In genomic region chr11:316031-316701, GRCh38 we compare ENCODE assay signal across 7 cellular contexts. TPM values are rescaled to one million over a fixed set of nuclear protein-coding genes. Genes with fewer than 3 reads are reported as not detected.
DNase-seq lines count a peak whose midpoint lies in the region; ATAC-seq, FAIRE-seq and TF ChIP-seq lines count a peak whose summit lies in the region.
"Had no signal": no experiment of that assay in that cellular context is flagged by ENCODE, and none has a peak within 500 bp of the region (broad histone marks: within the 10 kb centered on the region; RNA-seq: fewer than 3 reads in every experiment).

No MANE protein-coding gene starts in this region.

- SMC1A ChIA-PET in GM12878 (lab: Charles Lee; ENCODE audit: uncharacterized antibody, unreplicated experiment) = interaction anchor here (0.9 to 4.0 kb wide), 6 partner anchors 10 to 66 kb away, joined by 3 to 42 read pairs (median 12); no protein-coding TSS in a partner anchor

- BruUV-seq in GM12878 (replicated peaks; lab: Mats Ljungman, UMichigan) = no TSS peak

- peak overlapping the region; percentile 98 for H3K27ac ChIP-seq in GM12878 (ENCODE audit: control insufficient read depth, insufficient read depth)

- no peaks in the 10 kb centered on the region for H3K9me3 Mint-ChIP-seq in natural killer cell

- POLR2A ChIA-PET in GM12878 (lab: Charles Lee) = interaction anchor here (0.6 to 4.5 kb wide), 10 partner anchors 8 to 109 kb away, joined by 3 to 45 read pairs (median 6); partner anchors contain the start of genes BET1L and RIC8A

- H3K4me2 ChIP-seq in GM12878 (ENCODE audit: control insufficient read depth, insufficient read depth) = peak overlapping the region; percentile 97

- ATAC-seq in GM12878 (no peak), natural killer cell (no peak), HG02973 (IDR thresholded peaks at IDR 0.05; ENCODE audit: unreplicated experiment) (no peak)

- H3K4me1 Mint-ChIP-seq in natural killer cell = peaks cover 64 to 65% of the 10 kb centered on the region in 2 donors

- H2AFZ ChIP-seq in GM12878 (ENCODE audit: control insufficient read depth, low read depth, low read length) = no peak overlapping the region

- DNase-seq in GM12878 (ENCODE audit: low read depth, low spot score) (no peak), natural killer cell (no peak), NOMO-1 (lab: John Stamatoyannopoulos, UW; ENCODE audit: unreplicated experiment in 2 of 2) (no peak)
- DNase-seq in stimulated activated naive CD4-positive, alpha-beta T cell treated with Interleukin-2 at 50 U/mL for 16 hours (lab: John Stamatoyannopoulos, UW) = no peak

- no peak for FAIRE-seq in GM12878 (lab: Jason Lieb, UNC)

- no peaks in the 10 kb centered on the region for H3K9me3 ChIP-seq in GM12878 (replicated peaks; ENCODE audit: control insufficient read depth, insufficient read depth, low read length)

- in situ Hi-C loops in GM12878 (cut with MboI) = no loop called here

- no peaks in the 10 kb centered on the region for H3K36me3 Mint-ChIP-seq in natural killer cell

- WGBS in GM12878 (ENCODE audit: insufficient coverage, insufficient replicate concordance, low lambda C conversion rate, missing lambda C conversion rate) = 71% methylated on average over 64 of the region's 64 CpGs

- no peak for TF ChIP-seq RAD21 in GM12878 (IDR thresholded peaks at IDR 0.05; ENCODE audit: insufficient read depth, low read depth, low read length)

- H4K20me1 ChIP-seq in GM12878 (ENCODE audit: control insufficient read depth, insufficient read depth) = no peaks in the 10 kb centered on the region

- TF ChIP-seq POLR2A in GM12878 (IDR thresholded peaks at IDR 0.05; ENCODE audit: low read depth, low read length) = peak; percentile 70

- TF ChIP-seq EP300 in GM12878 (IDR thresholded peaks at IDR 0.05; ENCODE audit: borderline replicate concordance in 1 of 2, control insufficient read depth in 1 of 2, low read depth in 2 of 2, low read length in 2 of 2) = no peak

- peak overlapping the region; percentile 98 to 99 for H3K27ac Mint-ChIP-seq in natural killer cell

- H3K36me3 ChIP-seq in GM12878 (ENCODE audit: control insufficient read depth in 2 of 2, insufficient read depth in 2 of 2, low read length in 1 of 2) = peaks cover 2 to 5% of the 10 kb centered on the region in 2 experiments; a peak in 3 of 4 replicates

- intact Hi-C loops in GM12878 (cut with micrococcal nuclease; ENCODE audit: unreplicated experiment) (no loop called here), natural killer cell (cut with micrococcal nuclease) (loop anchor here (2.0 kb wide), 1 partner anchor 35 kb away; no protein-coding TSS in a partner anchor)

- H3K4me3 Mint-ChIP-seq in natural killer cell = peak overlapping the region; percentile 95

- CTCF ChIA-PET in GM12878 (lab: Yijun Ruan, JAX) = interaction anchor here (0.9 to 3.7 kb wide), 8 partner anchors 10 to 132 kb away, joined by 5 to 43 read pairs (median 10); partner anchors contain the start of gene IFITM2

- RAD21 ChIA-PET in GM12878 (lab: Charles Lee; ENCODE audit: unreplicated experiment) = interaction anchor here (1.1 to 4.5 kb wide), 7 partner anchors 11 to 66 kb away, joined by 3 to 46 read pairs (median 7); no protein-coding TSS in a partner anchor

- TF ChIP-seq CTCF in GM12878 (IDR thresholded peaks at IDR 0.05 in 2 of 3, conservative IDR thresholded peaks at IDR 0.05 in 1 of 3; ENCODE audit: control insufficient read depth in 2 of 3, extremely low read depth in 1 of 3, insufficient read depth in 1 of 3, low read depth in 3 of 3, low read length in 3 of 3) (no peak), natural killer cell (IDR thresholded peaks at IDR 0.05) (no peak)

- H3K4me3 ChIP-seq in GM08714 (ENCODE audit: low read length) (peak overlapping the region; percentile 90; the same call in 1 of the 2 replicates), GM12878 (peak overlapping the region; percentile 87)

- H3K27me3 ChIP-seq in GM12878 (replicated peaks in 1 of 2; ENCODE audit: control insufficient read depth in 2 of 2, insufficient read depth in 2 of 2, low read length in 1 of 2) = no peaks in the 10 kb centered on the region; a peak in 1 of 4 replicates

- H3K79me2 ChIP-seq in GM12878 (ENCODE audit: control insufficient read depth, insufficient read depth, low read length) = peaks cover 66% of the 10 kb centered on the region

- peak overlapping the region; percentile 99 for H3K9ac ChIP-seq in GM12878 (ENCODE audit: control insufficient read depth, insufficient read depth, low read length)

- H3K27me3 Mint-ChIP-seq in natural killer cell (ENCODE audit: low read depth in 2 of 2) = no peaks in the 10 kb centered on the region

- H3K4me1 ChIP-seq in GM12878 (ENCODE audit: control insufficient read depth, insufficient read depth, low read length) = peaks cover 15% of the 10 kb centered on the region

RNA-seq across cellular contexts. Expression of gene IFITM1, which starts 2.3 kb away (rescaled TPM):
- total RNA-seq in GM12878 (2013; cell fraction: nucleolus; rRNA removed) = 166 and 177 TPM in 2 replicates
- total RNA-seq in GM12878 (2014; rRNA removed) (543 and 574 TPM in 2 replicates), GM12878 (2014; rRNA removed; fragmentation: Illumina TruSeq; extraction: Trizol) (485 and 549 TPM in 2 replicates), GM12878 (2021) (396 and 453 TPM in 2 replicates), natural killer cell (100 to 1,000 TPM; 540 to 809 (median 710) TPM)
- 839 TPM for polyA plus RNA-seq in GM12878 (2011; ENCODE audit: low read depth)
- polyA plus RNA-seq in GM12878 (2011; rRNA removed) (240 and 671 TPM in 2 replicates), GM12878 (2014; fragmentation: Illumina TruSeq; extraction: Trizol) (491 and 1,007 TPM in 2 replicates), GM12878 (2014; fragmentation: Nextera tagmentation; extraction: Ambion mirVana) (1,000 to 10,000 TPM; 1,771 to 2,788 TPM), GM12878 (2014; rRNA removed) (864 and 887 TPM in 2 replicates), GM12878 (2016; fragmentation: Nextera tagmentation; extraction: Ambion mirVana) (100 to 1,000 TPM; 456 to 479 TPM)
- polyA plus RNA-seq in GM12878 (2011; cell fraction: cytosol; rRNA removed) = 1,141 and 1,225 TPM in 2 replicates
- polyA plus RNA-seq in GM12878 (2011; cell fraction: nucleus; rRNA removed) = 403 and 488 TPM in 2 replicates
- 758 and 904 TPM in 2 replicates for polyA plus RNA-seq in GM12878 (2012)
- polyA minus RNA-seq in GM12878 (2011; rRNA and poly(A)+ RNA removed) = 804 and 1,098 TPM in 2 replicates
- polyA minus RNA-seq in GM12878 (2011; cell fraction: cytosol; rRNA and poly(A)+ RNA removed) = 178 and 190 TPM in 2 replicates
- 183 and 217 TPM in 2 replicates for polyA minus RNA-seq in GM12878 (2011; cell fraction: nucleus; rRNA and poly(A)+ RNA removed)

RNA-seq across cellular contexts. Expression of gene IFITM3, which starts 4.5 kb away (rescaled TPM):
- 0.61 TPM in 1 of 2 replicates, not detected in the other for total RNA-seq in GM12878 (2013; cell fraction: nucleolus; rRNA removed)
- total RNA-seq in GM12878 (2014; rRNA removed) (0.33 and 1.3 TPM in 2 replicates), GM12878 (2014; rRNA removed; fragmentation: Illumina TruSeq; extraction: Trizol) (0.54 and 0.88 TPM in 2 replicates), GM12878 (2021) (2.5 and 3.0 TPM in 2 replicates), natural killer cell (100 to 1,000 TPM in 1 of 3 donors, 10 to 100 TPM in 2; 64.0 to 165 (median 93.6) TPM)
- 2.3 TPM for polyA plus RNA-seq in GM12878 (2011; ENCODE audit: low read depth)
- polyA plus RNA-seq in GM12878 (2011; rRNA removed) (0.58 and 0.98 TPM in 2 replicates), GM12878 (2014; fragmentation: Illumina TruSeq; extraction: Trizol) (1.5 TPM in 1 of 2 replicates, not detected in the other), GM12878 (2014; fragmentation: Nextera tagmentation; extraction: Ambion mirVana) (1 to 10 TPM; 2.1 to 2.3 TPM), GM12878 (2014; rRNA removed) (0.77 and 1.8 TPM in 2 replicates), GM12878 (2016; fragmentation: Nextera tagmentation; extraction: Ambion mirVana) (1 to 10 TPM; 2.2 to 3.6 TPM)
- 0.54 and 1.2 TPM in 2 replicates for polyA plus RNA-seq in GM12878 (2011; cell fraction: cytosol; rRNA removed)
- polyA plus RNA-seq in GM12878 (2011; cell fraction: nucleus; rRNA removed) = 1.2 and 1.6 TPM in 2 replicates
- polyA plus RNA-seq in GM12878 (2012) = 2.1 and 2.4 TPM in 2 replicates
- polyA minus RNA-seq in GM12878 (2011; rRNA and poly(A)+ RNA removed) = not detected in 2 replicates
- polyA minus RNA-seq in GM12878 (2011; cell fraction: cytosol; rRNA and poly(A)+ RNA removed) = 3.7 and 7.7 TPM in 2 replicates
- polyA minus RNA-seq in GM12878 (2011; cell fraction: nucleus; rRNA and poly(A)+ RNA removed) = 0.97 and 1.3 TPM in 2 replicates

RNA-seq across cellular contexts. Expression of gene IFITM2, which starts 8.6 kb away (rescaled TPM):
- 32.0 and 32.3 TPM in 2 replicates for total RNA-seq in GM12878 (2013; cell fraction: nucleolus; rRNA removed)
- total RNA-seq in GM12878 (2014; rRNA removed) (267 and 271 TPM in 2 replicates), GM12878 (2014; rRNA removed; fragmentation: Illumina TruSeq; extraction: Trizol) (295 and 327 TPM in 2 replicates), GM12878 (2021) (676 and 768 TPM in 2 replicates), natural killer cell (1,000 to 10,000 TPM; 1,080 to 1,421 (median 1,273) TPM)
- 582 TPM for polyA plus RNA-seq in GM12878 (2011; ENCODE audit: low read depth)
- polyA plus RNA-seq in GM12878 (2011; rRNA removed) (116 and 205 TPM in 2 replicates), GM12878 (2014; fragmentation: Illumina TruSeq; extraction: Trizol) (422 and 741 TPM in 2 replicates), GM12878 (2014; fragmentation: Nextera tagmentation; extraction: Ambion mirVana) (1,000 to 10,000 TPM; 2,669 to 3,672 TPM), GM12878 (2014; rRNA removed) (611 and 755 TPM in 2 replicates), GM12878 (2016; fragmentation: Nextera tagmentation; extraction: Ambion mirVana) (100 to 1,000 TPM; 707 to 829 TPM)
- 159 and 247 TPM in 2 replicates for polyA plus RNA-seq in GM12878 (2011; cell fraction: cytosol; rRNA removed)
- 40.7 and 48.7 TPM in 2 replicates for polyA plus RNA-seq in GM12878 (2011; cell fraction: nucleus; rRNA removed)
- 605 and 961 TPM in 2 replicates for polyA plus RNA-seq in GM12878 (2012)
- 67.7 and 77.6 TPM in 2 replicates for polyA minus RNA-seq in GM12878 (2011; rRNA and poly(A)+ RNA removed)
- 83.9 and 93.5 TPM in 2 replicates for polyA minus RNA-seq in GM12878 (2011; cell fraction: cytosol; rRNA and poly(A)+ RNA removed)
- 31.3 and 51.8 TPM in 2 replicates for polyA minus RNA-seq in GM12878 (2011; cell fraction: nucleus; rRNA and poly(A)+ RNA removed)

RNA-seq across cellular contexts. Expression of gene IFITM5, which starts 16.8 kb away (rescaled TPM):
- total RNA-seq in GM12878 (2013; cell fraction: nucleolus; rRNA removed) = not detected in 2 replicates
- total RNA-seq in GM12878 (2014; rRNA removed) (not detected in 2 replicates), GM12878 (2014; rRNA removed; fragmentation: Illumina TruSeq; extraction: Trizol) (not detected in 2 replicates), GM12878 (2021) (not detected in 2 replicates), natural killer cell (not detected)
- polyA plus RNA-seq in GM12878 (2011; ENCODE audit: low read depth) = not detected
- polyA plus RNA-seq in GM12878 (2011; rRNA removed) (not detected in 2 replicates), GM12878 (2014; fragmentation: Illumina TruSeq; extraction: Trizol) (not detected in 2 replicates), GM12878 (2014; fragmentation: Nextera tagmentation; extraction: Ambion mirVana) (not detected), GM12878 (2014; rRNA removed) (not detected in 2 replicates), GM12878 (2016; fragmentation: Nextera tagmentation; extraction: Ambion mirVana) (not detected)
- not detected in 2 replicates for polyA plus RNA-seq in GM12878 (2011; cell fraction: cytosol; rRNA removed)
- not detected in 2 replicates for polyA plus RNA-seq in GM12878 (2011; cell fraction: nucleus; rRNA removed)
- not detected in 2 replicates for polyA plus RNA-seq in GM12878 (2012)
- not detected in 2 replicates for polyA minus RNA-seq in GM12878 (2011; rRNA and poly(A)+ RNA removed)
- polyA minus RNA-seq in GM12878 (2011; cell fraction: cytosol; rRNA and poly(A)+ RNA removed) = not detected in 2 replicates
- polyA minus RNA-seq in GM12878 (2011; cell fraction: nucleus; rRNA and poly(A)+ RNA removed) = not detected in 2 replicates
- total RNA-seq: T-helper 1 cell treated with Interleukin-12 subunit alpha and Interleukin-12 subunit beta and Interleukin-4 antibody, amounts not matched to agents 30 ng/mL and 1 ng/mL, for 36 hours had no signal

RNA-seq across cellular contexts. Expression of gene PGGHG, which starts 27.2 kb away (rescaled TPM):
- total RNA-seq in GM12878 (2013; cell fraction: nucleolus; rRNA removed) = 80.7 and 93.8 TPM in 2 replicates
- total RNA-seq in GM12878 (2014; rRNA removed) (3.5 and 3.9 TPM in 2 replicates), GM12878 (2014; rRNA removed; fragmentation: Illumina TruSeq; extraction: Trizol) (1.3 and 1.9 TPM in 2 replicates), GM12878 (2021) (7.3 and 8.2 TPM in 2 replicates), natural killer cell (100 to 1,000 TPM; 130 to 237 (median 153) TPM)
- 13.0 TPM for polyA plus RNA-seq in GM12878 (2011; ENCODE audit: low read depth)
- polyA plus RNA-seq in GM12878 (2011; rRNA removed) (1.7 and 2.9 TPM in 2 replicates), GM12878 (2014; fragmentation: Illumina TruSeq; extraction: Trizol) (0.17 and 1.5 TPM in 2 replicates), GM12878 (2014; fragmentation: Nextera tagmentation; extraction: Ambion mirVana) (under 1 TPM; 0.10 to 0.27 TPM), GM12878 (2014; rRNA removed) (7.9 and 8.3 TPM in 2 replicates), GM12878 (2016; fragmentation: Nextera tagmentation; extraction: Ambion mirVana) (1 to 10 TPM; 1.0 to 1.7 TPM)
- polyA plus RNA-seq in GM12878 (2011; cell fraction: cytosol; rRNA removed) = 2.1 and 4.4 TPM in 2 replicates
- polyA plus RNA-seq in GM12878 (2011; cell fraction: nucleus; rRNA removed) = 82.4 and 97.9 TPM in 2 replicates
- polyA plus RNA-seq in GM12878 (2012) = 34.6 and 36.7 TPM in 2 replicates
- polyA minus RNA-seq in GM12878 (2011; rRNA and poly(A)+ RNA removed) = 0.80 and 2.4 TPM in 2 replicates
- 0.80 and 1.1 TPM in 2 replicates for polyA minus RNA-seq in GM12878 (2011; cell fraction: cytosol; rRNA and poly(A)+ RNA removed)
- polyA minus RNA-seq in GM12878 (2011; cell fraction: nucleus; rRNA and poly(A)+ RNA removed) = 7.3 and 13.1 TPM in 2 replicates

Comparison
In these comparisons a context has a peak if more than half of its experiments do, and no peak if none do; other contexts are left out.
1. RNA of gene IFITM3, which starts 4.5 kb away (total RNA-seq): 64.0 to 165 TPM in natural killer cell; 0.33 to 3.0 TPM in GM12878; every median in the first group is over 10 times any median in the second.